ENCODE assay signal across 10 cellular contexts in the genomic region with DNA sequence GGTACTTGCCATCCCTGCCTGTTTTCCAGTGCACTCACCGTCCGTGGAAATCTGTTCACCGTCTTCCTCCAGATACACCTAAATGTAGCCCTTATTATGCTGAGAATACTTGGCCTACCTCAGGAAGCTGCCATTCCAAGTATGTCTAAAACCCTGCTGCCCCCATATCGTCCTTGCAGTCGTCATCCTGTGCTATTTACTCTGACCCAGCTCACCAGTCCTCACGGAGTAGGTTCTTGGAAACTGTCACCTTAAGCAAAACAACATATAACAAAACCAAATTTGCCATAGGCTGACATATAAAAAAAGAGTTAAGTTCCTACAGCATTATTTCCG. TPM values are rescaled to one million over a fixed set of nuclear protein-coding genes. Genes with fewer than 3 reads are reported as not detected.
A peak's percentile ranks its signal among the peaks of the same experiment; 100 is the strongest.
DNase-seq lines count a peak whose midpoint lies in the region; ATAC-seq and TF ChIP-seq lines count a peak whose summit lies in the region.
"Had no signal": no experiment of that assay in that cellular context is flagged by ENCODE, and none has a peak within 500 bp of the region (broad histone marks: within the 10 kb centered on the region; RNA-seq: fewer than 3 reads in every experiment).

No MANE protein-coding gene starts in this region.

- H3K9ac ChIP-seq in DND-41 (ENCODE audit: low read depth, low read length), result peak overlapping the region; percentile 65; the same call in 1 of the 2 replicates
- no peak overlapping the region for H3K9ac ChIP-seq in MM.1S (ENCODE audit: low read length)

- H3K4me3 ChIP-seq in DND-41 (ENCODE audit: low read depth in 1 of 2, low read length in 2 of 2), result peak overlapping the region in 1 of 2 experiments; percentile 93; a peak in 2 of 4 replicates
- no peak overlapping the region for H3K4me3 ChIP-seq in MM.1S (ENCODE audit: low read length)
- peak overlapping the region; percentile 78 for H3K4me3 ChIP-seq in coronary artery
- H3K4me3 ChIP-seq in osteoblast (ENCODE audit: insufficient read depth, low read length), result no peak overlapping the region

- no peak for DNase-seq in DND-41
- DNase-seq in MM.1S, result no peak
- DNase-seq in coronary artery (ENCODE audit: low spot score), result no peak
- DNase-seq in osteoblast (ENCODE audit: insufficient read length, low spot score, missing footprints), result no peak
- DNase-seq in globus pallidus (ENCODE audit: low spot score), result no peak
- no peak for DNase-seq in stimulated activated naive CD4-positive, alpha-beta T cell treated with Interleukin-2 at 50 U/mL for 16 hours (lab: John Stamatoyannopoulos, UW)
- no peak for DNase-seq in GM19238 (ENCODE audit: insufficient read length, low spot score)
- DNase-seq: NCI-H1436; stimulated activated CD4-positive, alpha-beta T cell treated with anti-CD3 and anti-CD28 coated beads, Interleukin-2, amount 100 ng/mL, for 48 hours had no signal

- H3K27ac ChIP-seq in DND-41 (ENCODE audit: low read length), result peak overlapping the region; percentile 82; the same call in 1 of the 2 replicates
- no peak overlapping the region for H3K27ac ChIP-seq in MM.1S (ENCODE audit: low read length)
- peak overlapping the region in 1 of 2 donors; percentile 92 for H3K27ac ChIP-seq in coronary artery
- no peak overlapping the region for H3K27ac ChIP-seq in osteoblast (ENCODE audit: low read depth, low read length)

- no peaks in the 10 kb centered on the region for H3K9me3 ChIP-seq in DND-41 (ENCODE audit: insufficient read depth, low read length, severe bottlenecking)
- no peaks in the 10 kb centered on the region for H3K9me3 ChIP-seq in MM.1S (replicated peaks; ENCODE audit: insufficient read depth, low read length)
- no peaks in the 10 kb centered on the region for H3K9me3 ChIP-seq in osteoblast (ENCODE audit: low read depth, low read length)

- TF ChIP-seq CTCF in DND-41 (IDR thresholded peaks at IDR 0.05; ENCODE audit: borderline replicate concordance, extremely low read depth, low read length, poor library complexity, severe bottlenecking) (no peak), MM.1S (IDR thresholded peaks at IDR 0.05; ENCODE audit: low read length) (no peak), coronary artery (IDR thresholded peaks at IDR 0.05) (no peak), osteoblast (IDR thresholded peaks at IDR 0.05; ENCODE audit: extremely low read depth, low read depth, low read length) (no peak)

- peaks cover 39% of the 10 kb centered on the region for H3K79me2 ChIP-seq in DND-41 (ENCODE audit: insufficient read depth, low read length)
- peaks cover 38% of the 10 kb centered on the region for H3K79me2 ChIP-seq in MM.1S (ENCODE audit: low read length)
- peaks cover 34% of the 10 kb centered on the region for H3K79me2 ChIP-seq in osteoblast (ENCODE audit: insufficient read depth, low read length)

- H3K4me1 ChIP-seq in DND-41 (ENCODE audit: insufficient read depth, low read length), result peaks cover 34% of the 10 kb centered on the region
- H3K4me1 ChIP-seq in MM.1S (ENCODE audit: low read length), result 0 out of 2 replicates have a peak, but pooled peaks cover 12% of the 10 kb centered on the region
- peaks cover 18% of the 10 kb centered on the region for H3K4me1 ChIP-seq in osteoblast (ENCODE audit: insufficient read depth, low read length)

- H3K4me2 ChIP-seq in DND-41 (ENCODE audit: insufficient read depth, low read length) (peak overlapping the region; percentile 70), MM.1S (ENCODE audit: low read depth, low read length) (peak overlapping the region; percentile 91; the same call in 1 of the 2 replicates), osteoblast (ENCODE audit: insufficient read depth, low read length) (peak overlapping the region; percentile 86)

- peak overlapping the region; percentile 90 for H2AFZ ChIP-seq in DND-41 (ENCODE audit: low read depth, low read length)
- H2AFZ ChIP-seq in MM.1S (ENCODE audit: low read length), result 0 out of 2 replicates have a peak overlapping the region, but pooled peaks have one; percentile 100
- peak overlapping the region; percentile 95 for H2AFZ ChIP-seq in osteoblast (ENCODE audit: low read length)

- H3K9me2 ChIP-seq in MM.1S (replicated peaks; ENCODE audit: insufficient read depth, low read length), result no peaks in the 10 kb centered on the region

- H3K36me3 ChIP-seq in DND-41 (ENCODE audit: insufficient read depth, low read length) (no peaks in the 10 kb centered on the region; the same call in 1 of the 2 replicates), MM.1S (replicated peaks; ENCODE audit: insufficient read depth, low read length) (no peaks in the 10 kb centered on the region), osteoblast (ENCODE audit: insufficient read depth, low read length) (no peaks in the 10 kb centered on the region)

- H4K20me1 ChIP-seq in DND-41 (ENCODE audit: insufficient read depth, low read length) (peaks cover 23% of the 10 kb centered on the region), MM.1S (ENCODE audit: insufficient read depth, low read length) (peaks cover 3% of the 10 kb centered on the region; the same call in 1 of the 2 replicates), osteoblast (ENCODE audit: insufficient read depth, low read length) (peaks cover 11% of the 10 kb centered on the region)

- no peaks in the 10 kb centered on the region for H3F3A ChIP-seq in MM.1S (ENCODE audit: insufficient read depth, low read length)

- H3K27me3 ChIP-seq in DND-41 (ENCODE audit: insufficient read depth, low read length, poor library complexity) (no peaks in the 10 kb centered on the region), MM.1S (replicated peaks; ENCODE audit: insufficient read depth, low read length) (no peaks in the 10 kb centered on the region), osteoblast (ENCODE audit: insufficient read depth, low read length) (no peaks in the 10 kb centered on the region)

- ATAC-seq in DND-41 (ENCODE audit: insufficient read depth, low read depth), result no peak
- ATAC-seq in HG02870 (IDR thresholded peaks at IDR 0.05; ENCODE audit: unreplicated experiment), result no peak

RNA-seq across cellular contexts. Expression of gene PIP4K2A, which starts 0.9 kb away (rescaled TPM):
- total RNA-seq in osteoblast, result 65.7 and 68.8 TPM in 2 replicates
